ENCODE assay signal across 8 cellular contexts in genomic region chr2:60550984-60551240, GRCh38. TPM values are rescaled to one million over a fixed set of nuclear protein-coding genes. Genes with fewer than 3 reads are reported as not detected.
A peak's percentile ranks its signal among the peaks of the same experiment; 100 is the strongest.
DNase-seq lines count a peak whose midpoint lies in the region; ATAC-seq and TF ChIP-seq lines count a peak whose summit lies in the region.

No MANE protein-coding gene starts in this region.

- H3K27ac Mint-ChIP-seq in T-helper 2 cell treated with Interferon-gamma antibody and Interleukin-4, amounts not matched to agents 5 μg/mL and 100 μg/mL, for 36 hours: no peak overlapping the region
- H3K27ac Mint-ChIP-seq in WTC11: peak overlapping the region; percentile 76; the same call in 1 of the 2 replicates
- H3K27ac Mint-ChIP-seq in stimulated activated effector memory CD8-positive, alpha-beta T cell treated with anti-CD3 and anti-CD28 coated beads, Interleukin-12 subunit alpha, Interleukin-12 subunit beta, amount 100 ng/mL, for 72 hours: no peak overlapping the region

- no peaks in the 10 kb centered on the region for H3K27me3 ChIP-seq in iPS-15b (ENCODE audit: control insufficient read depth, insufficient read depth, low read length)
- peaks cover 3 to 97% of the 10 kb centered on the region in 2 donors for H3K27me3 ChIP-seq in tibial nerve

- CTCF ChIA-PET in WTC11 (lab: Charles Lee): interaction anchor here (0.6 to 3.5 kb wide), 16 partner anchors 9 to 254 kb away, joined by 3 to 27 read pairs (median 9); no protein-coding TSS in a partner anchor

- H3K27me3 Mint-ChIP-seq in T-helper 2 cell treated with Interferon-gamma antibody and Interleukin-4, amounts not matched to agents 5 μg/mL and 100 μg/mL, for 36 hours (ENCODE audit: low read depth): peaks cover 77% of the 10 kb centered on the region
- H3K27me3 Mint-ChIP-seq in WTC11 (ENCODE audit: low read depth): no peaks in the 10 kb centered on the region

- H3K36me3 Mint-ChIP-seq in T-helper 2 cell treated with Interferon-gamma antibody and Interleukin-4, amounts not matched to agents 5 μg/mL and 100 μg/mL, for 36 hours (ENCODE audit: low read depth): no peaks in the 10 kb centered on the region
- peaks cover 6% of the 10 kb centered on the region for H3K36me3 Mint-ChIP-seq in WTC11
- no peaks in the 10 kb centered on the region for H3K36me3 Mint-ChIP-seq in stimulated activated effector memory CD8-positive, alpha-beta T cell treated with anti-CD3 and anti-CD28 coated beads, Interleukin-12 subunit alpha, Interleukin-12 subunit beta, amount 100 ng/mL, for 72 hours

- H3K36me3 ChIP-seq in iPS-15b (ENCODE audit: control insufficient read depth, insufficient read depth, low read length): peaks cover 2% of the 10 kb centered on the region
- H3K36me3 ChIP-seq in tibial nerve: no peaks in the 10 kb centered on the region

- H3K27ac ChIP-seq in tibial nerve: peak overlapping the region in 1 of 4 donors; percentile 69

- H3K4me3 ChIP-seq in iPS-15b (ENCODE audit: low read depth, low read length) (peak overlapping the region; percentile 88), tibial nerve (peak overlapping the region in 2 of 4 donors; percentile 59 to 65)

- WGBS in tibial nerve, 2 donors: 17 to 19% methylated on average over 9 of the region's 9 CpGs

- no peaks in the 10 kb centered on the region for H3K9me3 Mint-ChIP-seq in T-helper 2 cell treated with Interferon-gamma antibody and Interleukin-4, amounts not matched to agents 5 μg/mL and 100 μg/mL, for 36 hours
- H3K9me3 Mint-ChIP-seq in WTC11: no peaks in the 10 kb centered on the region
- no peaks in the 10 kb centered on the region for H3K9me3 Mint-ChIP-seq in stimulated activated effector memory CD8-positive, alpha-beta T cell treated with anti-CD3 and anti-CD28 coated beads, Interleukin-12 subunit alpha, Interleukin-12 subunit beta, amount 100 ng/mL, for 72 hours

- peak overlapping the region; percentile 29 for H3K4me3 Mint-ChIP-seq in T-helper 2 cell treated with Interferon-gamma antibody and Interleukin-4, amounts not matched to agents 5 μg/mL and 100 μg/mL, for 36 hours
- peak overlapping the region; percentile 91 for H3K4me3 Mint-ChIP-seq in WTC11
- H3K4me3 Mint-ChIP-seq in stimulated activated effector memory CD8-positive, alpha-beta T cell treated with anti-CD3 and anti-CD28 coated beads, Interleukin-12 subunit alpha, Interleukin-12 subunit beta, amount 100 ng/mL, for 72 hours: peak overlapping the region; percentile 77

- POLR2A ChIA-PET in WTC11 (lab: Charles Lee): interaction anchor here (1.2 to 1.6 kb wide), 3 partner anchors 42 to 248 kb away, joined by 3 to 5 read pairs (median 4); no protein-coding TSS in a partner anchor

- H3K4me1 Mint-ChIP-seq in T-helper 2 cell treated with Interferon-gamma antibody and Interleukin-4, amounts not matched to agents 5 μg/mL and 100 μg/mL, for 36 hours (ENCODE audit: low read depth): peaks cover 22% of the 10 kb centered on the region
- peaks cover 34% of the 10 kb centered on the region for H3K4me1 Mint-ChIP-seq in WTC11
- peaks cover 41% of the 10 kb centered on the region for H3K4me1 Mint-ChIP-seq in stimulated activated effector memory CD8-positive, alpha-beta T cell treated with anti-CD3 and anti-CD28 coated beads, Interleukin-12 subunit alpha, Interleukin-12 subunit beta, amount 100 ng/mL, for 72 hours

- no peak for TF ChIP-seq POLR2A in tibial nerve (IDR thresholded peaks at IDR 0.05)

- TF ChIP-seq EP300 in tibial nerve (IDR thresholded peaks at IDR 0.05): no peak

- TF ChIP-seq CTCF in WTC11 (IDR thresholded peaks at IDR 0.05) (no peak), tibial nerve (IDR thresholded peaks at IDR 0.05) (no peak)

- DNase-seq in T-helper 2 cell treated with Interferon-gamma antibody and Interleukin-4, amounts not matched to agents 5 μg/mL and 100 μg/mL, for 36 hours (ENCODE audit: low spot score): no peak
- DNase-seq in T-helper 2 cell (no peak), WTC11 (ENCODE audit: low spot score) (no peak), tibial nerve (ENCODE audit: low spot score in 2 of 2) (no peak)
- DNase-seq in stimulated activated effector memory CD8-positive, alpha-beta T cell treated with anti-CD3 and anti-CD28 coated beads, Interleukin-12 subunit alpha, Interleukin-12 subunit beta, amount 100 ng/mL, for 72 hours (ENCODE audit: low spot score in 2 of 2): no peak
- no peak for DNase-seq in stimulated activated CD4-positive, alpha-beta T cell treated with anti-CD3 and anti-CD28 coated beads, Interleukin-4, amount 100 ng/mL, for 24 hours

- ATAC-seq in WTC11: no peak
- ATAC-seq in stimulated activated effector memory CD8-positive, alpha-beta T cell treated with anti-CD3 and anti-CD28 coated beads, Interleukin-12 subunit alpha, Interleukin-12 subunit beta, amount 100 ng/mL, for 72 hours: no peak
- ATAC-seq in HG03280 (IDR thresholded peaks at IDR 0.05; ENCODE audit: unreplicated experiment): no peak

- H3K9me3 ChIP-seq in iPS-15b (ENCODE audit: control insufficient read depth, insufficient read depth, low read length): no peaks in the 10 kb centered on the region
- no peaks in the 10 kb centered on the region for H3K9me3 ChIP-seq in tibial nerve

- H3K9ac ChIP-seq in iPS-15b (ENCODE audit: low read depth, low read length): peak overlapping the region; percentile 42

- H3K4me1 ChIP-seq in iPS-15b (ENCODE audit: control insufficient read depth, insufficient read depth, low read length) (peaks cover 10% of the 10 kb centered on the region), tibial nerve (peaks cover 0 to 72% (median 43%) of the 10 kb centered on the region in 4 donors)

TF ChIP-seq in WTC11, 78 proteins besides CTCF, POLR2A, EP300 and RAD21:
- TF ChIP-seq AFF4 (CRISPR knock-in tag; IDR thresholded peaks at IDR 0.05; ENCODE audit: borderline replicate concordance) (no peak), SP1 (CRISPR knock-in tag; conservative IDR thresholded peaks at IDR 0.05) (0 out of 2 replicates have a peak, but pooled peaks have one; percentile 4)

RNA-seq across cellular contexts. Expression of gene BCL11A, which starts 2.5 kb away (rescaled TPM):
- 45.0 to 53.2 TPM (median 46.8 TPM) in 3 replicates for total RNA-seq in WTC11 (2021)
- under 1 TPM in 1 of 4 donors, not detected in 3; 0.22 TPM for total RNA-seq in tibial nerve

Comparison
In these comparisons a context has a peak if more than half of its experiments do, and no peak if none do; other contexts are left out.
1. H3K4me3 Mint-ChIP-seq: peak in every context shown above with its lines; median percentile 91 in WTC11; 77 in stimulated activated effector memory CD8-positive, alpha-beta T cell treated with anti-CD3 and anti-CD28 coated beads, Interleukin-12 subunit alpha, Interleukin-12 subunit beta, amount 100 ng/mL, for 72 hours; 29 in T-helper 2 cell treated with Interferon-gamma antibody and Interleukin-4, amounts not matched to agents 5 μg/mL and 100 μg/mL, for 36 hours.
2. RNA of gene BCL11A, which starts 2.5 kb away (total RNA-seq): 45.0 to 53.2 TPM in WTC11; 0.22 TPM in tibial nerve; every median in the first group is over 10 times any median in the second.